In genomic region chr10:77541944-77542343, GRCh38 we compare ENCODE assay signal across 25 cellular contexts.
DNase-seq lines count a peak whose midpoint lies in the region; ATAC-seq, FAIRE-seq and TF ChIP-seq lines count a peak whose summit lies in the region.
"Had no signal": no experiment of that assay in that cellular context is flagged by ENCODE, and none has a peak within 500 bp of the region (broad histone marks: within the 10 kb centered on the region; RNA-seq: fewer than 3 reads in every experiment).

No MANE protein-coding gene starts in this region.

- H3K9ac ChIP-seq in BLaER1 (no peak overlapping the region), DND-41 (ENCODE audit: low read depth, low read length) (no peak overlapping the region), GM12878 (ENCODE audit: control insufficient read depth, insufficient read depth, low read length) (no peak overlapping the region)
- H3K9ac ChIP-seq: GM23248 had no signal

- CTCF ChIA-PET in GM12878 (lab: Yijun Ruan, JAX): interaction anchor here (3.4 kb wide), 1 partner anchor 11 kb away, joined by 16 read pairs; no protein-coding TSS in a partner anchor

- H3K79me2 ChIP-seq in DND-41 (ENCODE audit: insufficient read depth, low read length): no peaks in the 10 kb centered on the region
- H3K79me2 ChIP-seq in GM12878 (ENCODE audit: control insufficient read depth, insufficient read depth, low read length): no peaks in the 10 kb centered on the region

- H3K27ac ChIP-seq in BLaER1 (no peak overlapping the region), DND-41 (ENCODE audit: low read length) (no peak overlapping the region), GM12878 (ENCODE audit: control insufficient read depth, insufficient read depth) (no peak overlapping the region)
- H3K27ac ChIP-seq: A549, C4-2B, GM23248 had no signal

- H3K4me2 ChIP-seq in BLaER1 (peak overlapping the region; percentile 16; the same call in 1 of the 2 replicates), DND-41 (ENCODE audit: insufficient read depth, low read length) (no peak overlapping the region), GM12878 (ENCODE audit: control insufficient read depth, insufficient read depth) (no peak overlapping the region)
- H3K4me2 ChIP-seq: A549 had no signal

- TF ChIP-seq POLR2A in GM12878 (IDR thresholded peaks at IDR 0.05; ENCODE audit: low read depth, low read length): no peak

- H3K36me3 ChIP-seq in BLaER1 (no peaks in the 10 kb centered on the region), DND-41 (ENCODE audit: insufficient read depth, low read length) (no peaks in the 10 kb centered on the region), GM12878 (ENCODE audit: control insufficient read depth in 2 of 2, insufficient read depth in 2 of 2, low read length in 1 of 2) (no peaks in the 10 kb centered on the region)
- H3K36me3 ChIP-seq: BE2C had no signal

- SMC1A ChIA-PET in GM12878 (lab: Charles Lee; ENCODE audit: uncharacterized antibody, unreplicated experiment): interaction anchor here (1.0 to 2.6 kb wide), 4 partner anchors 10 to 21 kb away, joined by 3 to 8 read pairs (median 6); no protein-coding TSS in a partner anchor

- RAD21 ChIA-PET in GM12878 (lab: Charles Lee; ENCODE audit: unreplicated experiment): interaction anchor here (2.3 kb wide), 1 partner anchor 21 kb away, joined by 7 read pairs; no protein-coding TSS in a partner anchor

- no TSS peak for BruUV-seq in GM12878 (replicated peaks; lab: Mats Ljungman, UMichigan)

- TF ChIP-seq CTCF in DND-41 (IDR thresholded peaks at IDR 0.05; ENCODE audit: borderline replicate concordance, extremely low read depth, low read length, poor library complexity, severe bottlenecking) (no peak), GM12878 (IDR thresholded peaks at IDR 0.05 in 2 of 3, conservative IDR thresholded peaks at IDR 0.05 in 1 of 3; ENCODE audit: control insufficient read depth in 2 of 3, extremely low read depth in 1 of 3, insufficient read depth in 1 of 3, low read depth in 3 of 3, low read length in 3 of 3) (no peak)

- DNase-seq in DND-41 (peak; percentile 59), GM12878 (ENCODE audit: low read depth, low spot score) (no peak), left colon (no peak), Right ventricle myocardium superior (no peak), activated gamma-delta T cell (lab: John Stamatoyannopoulos, UW) (no peak)
- peak; percentile 64 for DNase-seq in Jurkat, Clone E6-1 (ENCODE audit: low read depth, low spot score)
- DNase-seq: 8988T; ACHN; AML-193; BE2C; Caco-2; CD4-positive, CD25-positive, alpha-beta regulatory T cell; CD8-positive, alpha-beta T cell; DMS153; GF-D8; GM23248; H7; HCEC 1CT had no signal

- no peak for TF ChIP-seq RAD21 in GM12878 (IDR thresholded peaks at IDR 0.05; ENCODE audit: insufficient read depth, low read depth, low read length)

- POLR2A ChIA-PET in GM12878 (lab: Charles Lee): no interaction called here

- no peak for TF ChIP-seq EP300 in GM12878 (IDR thresholded peaks at IDR 0.05; ENCODE audit: borderline replicate concordance in 1 of 2, control insufficient read depth in 1 of 2, low read depth in 2 of 2, low read length in 2 of 2)

- H2AFZ ChIP-seq in DND-41 (ENCODE audit: low read depth, low read length) (no peak overlapping the region), GM12878 (ENCODE audit: control insufficient read depth, low read depth, low read length) (no peak overlapping the region)
- H2AFZ ChIP-seq: GM23248 had no signal

- intact Hi-C loops in GM12878 (cut with micrococcal nuclease; ENCODE audit: unreplicated experiment) (no loop called here), left colon (cut with DNase I, micrococcal nuclease) (no loop called here), Right ventricle myocardium superior (cut with DNase I) (no loop called here)

- H3K4me3 ChIP-seq in BLaER1 (no peak overlapping the region), DND-41 (ENCODE audit: low read depth in 1 of 2, low read length in 2 of 2) (no peak overlapping the region), GM12878 (no peak overlapping the region)
- H3K4me3 ChIP-seq in Jurkat, Clone E6-1 (ENCODE audit: low read length): no peak overlapping the region
- H3K4me3 ChIP-seq: A549, GM23248 had no signal

- FAIRE-seq in GM12878 (lab: Jason Lieb, UNC): no peak
- FAIRE-seq: A549, GM12892, GM19239, H1 had no signal

- peaks cover 39% of the 10 kb centered on the region for H3K9me3 ChIP-seq in BLaER1
- H3K9me3 ChIP-seq in DND-41 (ENCODE audit: insufficient read depth, low read length, severe bottlenecking): peaks cover 5% of the 10 kb centered on the region
- no peaks in the 10 kb centered on the region for H3K9me3 ChIP-seq in GM12878 (replicated peaks; ENCODE audit: control insufficient read depth, insufficient read depth, low read length)
- H3K9me3 ChIP-seq: BE2C had no signal

- in situ Hi-C loops in GM12878 (cut with MboI): no loop called here

- no peaks in the 10 kb centered on the region for H4K20me1 ChIP-seq in BLaER1
- H4K20me1 ChIP-seq in DND-41 (ENCODE audit: insufficient read depth, low read length): no peaks in the 10 kb centered on the region
- no peaks in the 10 kb centered on the region for H4K20me1 ChIP-seq in GM12878 (ENCODE audit: control insufficient read depth, insufficient read depth)

- H3K4me1 ChIP-seq in BLaER1 (peaks cover 20% of the 10 kb centered on the region), DND-41 (ENCODE audit: insufficient read depth, low read length) (peaks cover 25% of the 10 kb centered on the region), GM12878 (ENCODE audit: control insufficient read depth, insufficient read depth, low read length) (no peaks in the 10 kb centered on the region)
- H3K4me1 ChIP-seq: A549, BE2C had no signal

- H3K27me3 ChIP-seq in BLaER1 (no peaks in the 10 kb centered on the region), DND-41 (ENCODE audit: insufficient read depth, low read length, poor library complexity) (no peaks in the 10 kb centered on the region), GM12878 (replicated peaks in 1 of 2; ENCODE audit: control insufficient read depth in 2 of 2, insufficient read depth in 2 of 2, low read length in 1 of 2) (no peaks in the 10 kb centered on the region)
- H3K27me3 ChIP-seq: BE2C had no signal

- ATAC-seq in DND-41 (ENCODE audit: insufficient read depth, low read depth) (peak; percentile 94), GM12878 (no peak), left colon (no peak), Right ventricle myocardium superior (ENCODE audit: poor library complexity) (no peak), GM19023 (IDR thresholded peaks at IDR 0.05; ENCODE audit: unreplicated experiment) (no peak)
- ATAC-seq: A549; CD8-positive, alpha-beta T cell had no signal

TF ChIP-seq in GM12878, 131 proteins besides CTCF, POLR2A, EP300 and RAD21:
- TF ChIP-seq SUZ12 (IDR thresholded peaks at IDR 0.05; ENCODE audit: unreplicated experiment) (no peak), DPF2 (IDR thresholded peaks at IDR 0.05) (no peak), RUNX3 (IDR thresholded peaks at IDR 0.05; ENCODE audit: low read length) (peak; percentile 25; the same call in 1 of the 2 replicates), GATAD2B (conservative IDR thresholded peaks at IDR 0.05; ENCODE audit: low read depth) (no peak), TCF12 (IDR thresholded peaks at IDR 0.05; ENCODE audit: low read depth, low read length) (no peak)

Comparison
In these comparisons a context has a peak if more than half of its experiments do, and no peak if none do; other contexts are left out.
1. DNase-seq: peak in DND-41 (single experiment) and Jurkat, Clone E6-1 (single experiment); none in GM12878 (single experiment), left colon (0 of 2), Right ventricle myocardium superior (single experiment) and activated gamma-delta T cell (single experiment).